ENCODE assay signal across 8 cellular contexts in genomic region chr2:205766765-205767359, GRCh38.
DNase-seq lines count a peak whose midpoint lies in the region; ATAC-seq and TF ChIP-seq lines count a peak whose summit lies in the region.

No MANE protein-coding gene starts in this region.

- no peak overlapping the region for H3K4me3 ChIP-seq in stomach

- TF ChIP-seq EP300 in stomach (IDR thresholded peaks at IDR 0.05) = no peak

- no peak for ATAC-seq in GM18498 (IDR thresholded peaks at IDR 0.05; ENCODE audit: unreplicated experiment)

- CTCF ChIA-PET in activated CD4-positive, alpha-beta memory T cell treated with anti-CD3 and anti-CD28 coated beads for 36 hours (lab: Charles Lee) = interaction anchor here (1.6 kb wide), 1 partner anchor 119 kb away, joined by 6 read pairs; no protein-coding TSS in a partner anchor

- no peaks in the 10 kb centered on the region for H3K9me3 ChIP-seq in stomach

- intact Hi-C loops in activated CD4-positive, alpha-beta memory T cell treated with anti-CD3 and anti-CD28 coated beads for 36 hours (cut with micrococcal nuclease) = loop anchor here (1.0 to 2.0 kb wide), 3 partner anchors 46 to 158 kb away; no protein-coding TSS in a partner anchor
- intact Hi-C loops in stomach (cut with DNase I; ENCODE audit: low total_unique reads) = loop anchor here (10.0 kb wide), 1 partner anchor 118 kb away; no protein-coding TSS in a partner anchor

- no peak for TF ChIP-seq POLR2A in stomach (IDR thresholded peaks at IDR 0.05)

- H3K36me3 Mint-ChIP-seq in activated CD4-positive, alpha-beta memory T cell treated with anti-CD3 and anti-CD28 coated beads for 36 hours = no peaks in the 10 kb centered on the region
- H3K36me3 Mint-ChIP-seq in endothelial cell (ENCODE audit: low read depth, unreplicated experiment) = peaks cover 22% of the 10 kb centered on the region

- H3K36me3 ChIP-seq in stomach = peaks cover 0 to 26% (median 6%) of the 10 kb centered on the region in 4 donors

- 8 to 17% (median 11%) methylated on average over 9 of the region's 9 CpGs for WGBS in stomach, 5 donors

- POLR2A ChIA-PET in activated CD4-positive, alpha-beta memory T cell treated with anti-CD3 and anti-CD28 coated beads for 36 hours (lab: Charles Lee) = no interaction called here

- H3K27ac ChIP-seq in stomach = peak overlapping the region in 3 of 5 donors; percentile 9 to 80 (median 76)

- DNase-seq in DMS53 treated with DMSO at 0.1 percent for 48 hours (lab: John Stamatoyannopoulos, UW; ENCODE audit: unreplicated experiment) (peak; percentile 51), HCEC 1CT (peak; percentile 45), NCI-H345 (lab: John Stamatoyannopoulos, UW) (peak; percentile 79), endothelial cell (ENCODE audit: low spot score) (peak; percentile 60), myocyte (ENCODE audit: low read depth) (peak; percentile 71), stomach (peak; percentile 75)
- DNase-seq in activated CD4-positive, alpha-beta memory T cell treated with anti-CD3 and anti-CD28 coated beads for 36 hours = peak; percentile 65

- peaks cover 31% of the 10 kb centered on the region for H3K27me3 Mint-ChIP-seq in activated CD4-positive, alpha-beta memory T cell treated with anti-CD3 and anti-CD28 coated beads for 36 hours
- H3K27me3 Mint-ChIP-seq in endothelial cell (ENCODE audit: unreplicated experiment) = peaks cover 8% of the 10 kb centered on the region

- no peaks in the 10 kb centered on the region for H3K9me3 Mint-ChIP-seq in activated CD4-positive, alpha-beta memory T cell treated with anti-CD3 and anti-CD28 coated beads for 36 hours
- H3K9me3 Mint-ChIP-seq in endothelial cell (ENCODE audit: unreplicated experiment) = no peaks in the 10 kb centered on the region

- H3K4me1 Mint-ChIP-seq in activated CD4-positive, alpha-beta memory T cell treated with anti-CD3 and anti-CD28 coated beads for 36 hours (ENCODE audit: low read depth) = peaks cover 6% of the 10 kb centered on the region
- H3K4me1 Mint-ChIP-seq in endothelial cell (ENCODE audit: unreplicated experiment) = peaks cover 65% of the 10 kb centered on the region

- H3K4me3 Mint-ChIP-seq in activated CD4-positive, alpha-beta memory T cell treated with anti-CD3 and anti-CD28 coated beads for 36 hours = no peak overlapping the region
- H3K4me3 Mint-ChIP-seq in endothelial cell (ENCODE audit: unreplicated experiment) = peak overlapping the region; percentile 70

- no peak overlapping the region for H3K27ac Mint-ChIP-seq in activated CD4-positive, alpha-beta memory T cell treated with anti-CD3 and anti-CD28 coated beads for 36 hours
- peak overlapping the region; percentile 61 for H3K27ac Mint-ChIP-seq in endothelial cell (ENCODE audit: unreplicated experiment)

- H3K4me1 ChIP-seq in stomach = peaks cover 35 to 76% (median 55%) of the 10 kb centered on the region in 4 donors

- H3K27me3 ChIP-seq in stomach = no peaks in the 10 kb centered on the region

- TF ChIP-seq CTCF in endothelial cell (IDR thresholded peaks at IDR 0.05; ENCODE audit: unreplicated experiment) (peak; percentile 79), stomach (IDR thresholded peaks at IDR 0.05) (peak in 5 of 7 experiments; percentile 42 to 86 (median 82))
